In genomic region chr4:165502919-165503907, GRCh38 we compare ENCODE assay signal across 1 cellular context.
A peak's percentile ranks its signal among the peaks of the same experiment; 100 is the strongest.
TF ChIP-seq lines count a peak whose summit lies in the region.

No MANE protein-coding gene starts in this region.

TF ChIP-seq in HepG2, 621 proteins besides CTCF, POLR2A, EP300 and RAD21 (continued from another document and continues in another):
- no peak for TF ChIP-seq ZHX2 (IDR thresholded peaks at IDR 0.05; ENCODE audit: low read depth)
- no peak for TF ChIP-seq ZHX2 (CRISPR knock-in tag; IDR thresholded peaks at IDR 0.05; ENCODE audit: borderline replicate concordance)
- peak; percentile 64 for TF ChIP-seq GATAD2A (CRISPR knock-in tag; IDR thresholded peaks at IDR 0.05)
- TF ChIP-seq SP5 (CRISPR knock-in tag; IDR thresholded peaks at IDR 0.05; ENCODE audit: borderline replicate concordance, low read depth): no peak
- TF ChIP-seq MXD4 (CRISPR knock-in tag; IDR thresholded peaks at IDR 0.05): no peak
- TF ChIP-seq ZBTB33 (CRISPR knock-in tag; IDR thresholded peaks at IDR 0.05): no peak
- TF ChIP-seq IKZF1 (IDR thresholded peaks at IDR 0.05): no peak
- TF ChIP-seq ZNF263 (CRISPR knock-in tag; IDR thresholded peaks at IDR 0.05): no peak
- TF ChIP-seq THYN1 (CRISPR knock-in tag; IDR thresholded peaks at IDR 0.05; ENCODE audit: borderline replicate concordance, low read depth): no peak
- no peak for TF ChIP-seq NFE2 (CRISPR knock-in tag; IDR thresholded peaks at IDR 0.05)
- no peak for TF ChIP-seq SP1 (IDR thresholded peaks at IDR 0.05)
- TF ChIP-seq SP1 (CRISPR knock-in tag; IDR thresholded peaks at IDR 0.05): no peak
- TF ChIP-seq ZNF556 (CRISPR knock-in tag; IDR thresholded peaks at IDR 0.05; ENCODE audit: borderline replicate concordance): no peak
- TF ChIP-seq PITX1 (CRISPR knock-in tag; IDR thresholded peaks at IDR 0.05): no peak
- TF ChIP-seq TBL1XR1 (IDR thresholded peaks at IDR 0.05; ENCODE audit: borderline replicate concordance, low read length, partially characterized antibody): peak; percentile 6
- TF ChIP-seq ZNF224 (CRISPR knock-in tag; IDR thresholded peaks at IDR 0.05): no peak
- no peak for TF ChIP-seq ZNF326 (CRISPR knock-in tag; IDR thresholded peaks at IDR 0.05; ENCODE audit: borderline replicate concordance)
- TF ChIP-seq FOSL1 (CRISPR knock-in tag; IDR thresholded peaks at IDR 0.05; ENCODE audit: borderline replicate concordance): peak; percentile 73; the same call in 1 of the 2 replicates
- TF ChIP-seq ZKSCAN1 (IDR thresholded peaks at IDR 0.05; ENCODE audit: low read length): no peak
- TF ChIP-seq MEF2D (CRISPR knock-in tag; IDR thresholded peaks at IDR 0.05): no peak
- TF ChIP-seq ZNF652 (CRISPR knock-in tag; IDR thresholded peaks at IDR 0.05; ENCODE audit: borderline replicate concordance, low read depth): no peak
- TF ChIP-seq ZNF761 (CRISPR knock-in tag; conservative IDR thresholded peaks at IDR 0.05): no peak
- TF ChIP-seq RNF2 (conservative IDR thresholded peaks at IDR 0.05; ENCODE audit: low read depth): no peak
- no peak for TF ChIP-seq CCDC6 (CRISPR knock-in tag; IDR thresholded peaks at IDR 0.05)
- TF ChIP-seq STAG1 (CRISPR knock-in tag; IDR thresholded peaks at IDR 0.05): no peak
- TF ChIP-seq TBP (CRISPR knock-in tag; IDR thresholded peaks at IDR 0.05): no peak
- no peak for TF ChIP-seq ZBTB7B (CRISPR knock-in tag; IDR thresholded peaks at IDR 0.05)
- TF ChIP-seq POGK (CRISPR knock-in tag; conservative IDR thresholded peaks at IDR 0.05): no peak
- no peak for TF ChIP-seq RFX3 (CRISPR knock-in tag; IDR thresholded peaks at IDR 0.05)
- no peak for TF ChIP-seq NCOA5 (CRISPR knock-in tag; IDR thresholded peaks at IDR 0.05)
- peak; percentile 96 for TF ChIP-seq PPARG (CRISPR knock-in tag; conservative IDR thresholded peaks at IDR 0.05)
- no peak for TF ChIP-seq ERF (CRISPR knock-in tag; IDR thresholded peaks at IDR 0.05)
- TF ChIP-seq SAP130 (CRISPR knock-in tag; IDR thresholded peaks at IDR 0.05; ENCODE audit: low read depth): peak; percentile 61
- TF ChIP-seq AFF4 (CRISPR knock-in tag; IDR thresholded peaks at IDR 0.05): no peak
- no peak for TF ChIP-seq SETDB1 (CRISPR knock-in tag; IDR thresholded peaks at IDR 0.05; ENCODE audit: borderline replicate concordance)
- TF ChIP-seq NFAT5 (CRISPR knock-in tag; IDR thresholded peaks at IDR 0.05): no peak
- no peak for TF ChIP-seq ZNF713 (CRISPR knock-in tag; IDR thresholded peaks at IDR 0.05)
- no peak for TF ChIP-seq DBP (CRISPR knock-in tag; IDR thresholded peaks at IDR 0.05; ENCODE audit: not compliant biosample characterization)
- TF ChIP-seq CBX2 (IDR thresholded peaks at IDR 0.05; ENCODE audit: low read depth, low read length): no peak
- TF ChIP-seq CBX2 (CRISPR knock-in tag; IDR thresholded peaks at IDR 0.05; ENCODE audit: low read depth): no peak
- TF ChIP-seq ZNF737 (CRISPR knock-in tag; IDR thresholded peaks at IDR 0.05; ENCODE audit: borderline replicate concordance): no peak
- TF ChIP-seq PCBP2 (optimal IDR thresholded peaks at IDR 0.05; ENCODE audit: low read depth, low read length, poor library complexity, severe bottlenecking): no peak
- TF ChIP-seq JARID2 (CRISPR knock-in tag; IDR thresholded peaks at IDR 0.05; ENCODE audit: insufficient replicate concordance): no peak
- no peak for TF ChIP-seq ATF6 (CRISPR knock-in tag; conservative IDR thresholded peaks at IDR 0.05)
- TF ChIP-seq ZNF24 (IDR thresholded peaks at IDR 0.05): peak; percentile 81
